ENCODE assay signal across 16 cellular contexts in the genomic region with DNA sequence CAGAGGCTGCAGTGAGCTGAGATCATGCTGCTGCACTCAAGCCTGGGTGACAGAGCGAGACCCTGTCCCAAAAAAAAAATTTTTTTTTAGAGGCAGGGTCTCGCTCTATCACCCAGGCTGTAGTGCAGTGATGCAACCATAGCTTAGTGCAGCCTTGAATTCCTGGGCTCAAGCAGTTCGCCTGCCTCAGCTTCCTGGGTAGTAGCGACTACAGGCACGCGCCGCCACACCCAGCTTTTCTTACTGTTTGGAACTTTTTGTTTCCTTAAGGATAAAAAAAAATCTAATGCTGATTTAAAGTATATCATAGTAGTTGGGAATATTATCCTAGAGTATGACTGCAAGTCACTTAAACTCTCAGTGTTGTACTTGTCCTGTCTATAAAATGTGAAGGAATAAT.
"Had no signal": no experiment of that assay in that cellular context is flagged by ENCODE, and none has a peak within 500 bp of the region (broad histone marks: within the 10 kb centered on the region; RNA-seq: fewer than 3 reads in every experiment).

No MANE protein-coding gene starts in this region.

- H3K4me1 ChIP-seq: uterus had no signal

- ATAC-seq: activated CD8-positive, alpha-beta memory T cell treated with anti-CD3 and anti-CD28 coated beads, Interleukin-2, amount 10 ng/mL, durations not matched to agents 7 days and 5 days; foreskin keratinocyte; left cardiac atrium had no signal

- DNase-seq: activated CD4-positive, alpha-beta memory T cell treated with anti-CD3 and anti-CD28 coated beads, Interleukin-2, amount 10 ng/mL, durations not matched to agents 7 days and 5 days; activated CD4-positive, alpha-beta T cell treated with anti-CD3 and anti-CD28 coated beads for 4 hours; activated CD8-positive, alpha-beta memory T cell treated with anti-CD3 and anti-CD28 coated beads, Interleukin-2, amount 10 ng/mL, durations not matched to agents 7 days and 5 days; activated naive CD4-positive, alpha-beta T cell treated with Interleukin-2 at 50 U/mL for 16 hours; activated naive CD8-positive, alpha-beta T cell treated with anti-CD3 and anti-CD28 coated beads, Interleukin-2, amount 10 ng/mL, durations not matched to agents 7 days and 5 days; amygdala; dorsolateral prefrontal cortex; foreskin keratinocyte; glutamatergic neuron; hippocampal formation; left cardiac atrium; occipital lobe; T-helper 2 cell; uterus had no signal

- H3K27ac ChIP-seq: dorsolateral prefrontal cortex, uterus had no signal

- H3K4me3 ChIP-seq: dorsolateral prefrontal cortex, lung, tibial nerve, uterus had no signal

- H3K27me3 ChIP-seq: dorsolateral prefrontal cortex, foreskin keratinocyte, tibial nerve, uterus had no signal

- H3K9me3 ChIP-seq: tibial nerve, uterus had no signal

- H3K36me3 ChIP-seq: uterus had no signal
